In the genomic region with DNA sequence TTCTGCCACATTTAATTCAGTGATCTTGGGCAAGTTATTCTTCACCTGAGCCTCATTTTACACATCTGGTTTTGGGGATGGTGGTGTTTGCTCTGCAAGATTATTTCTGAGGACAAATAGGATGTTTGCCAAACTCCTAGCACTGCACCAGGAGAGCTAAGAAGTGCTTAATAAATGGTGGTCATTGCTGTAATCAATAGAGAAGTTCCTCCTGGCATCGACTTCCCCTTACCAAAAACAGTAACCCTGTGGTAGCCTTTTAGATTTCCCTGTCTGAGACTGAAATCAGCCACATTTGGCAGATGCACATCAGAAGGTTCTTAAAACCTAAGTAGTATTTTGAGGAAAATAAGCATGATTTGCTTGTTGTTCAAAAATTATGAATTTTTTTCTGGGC, we compare ENCODE assay signal across 10 cellular contexts. TPM values are rescaled to one million over a fixed set of nuclear protein-coding genes. Genes with fewer than 3 reads are reported as not detected.
DNase-seq lines count a peak whose midpoint lies in the region; ATAC-seq, FAIRE-seq and TF ChIP-seq lines count a peak whose summit lies in the region.
"Had no signal": no experiment of that assay in that cellular context is flagged by ENCODE, and none has a peak within 500 bp of the region (broad histone marks: within the 10 kb centered on the region; RNA-seq: fewer than 3 reads in every experiment).

No MANE protein-coding gene starts in this region.

- H3K36me3 ChIP-seq in HepG2 (replicated peaks in 1 of 2; ENCODE audit: control insufficient read depth in 1 of 2, insufficient read depth in 2 of 2, low read length in 2 of 2) (no peaks in the 10 kb centered on the region), upper lobe of right lung (no peaks in the 10 kb centered on the region)

- H3K4me3 ChIP-seq in HepG2 (replicated peaks in 1 of 3; ENCODE audit: insufficient read depth in 1 of 3, low read depth in 2 of 3, low read length in 3 of 3) (peak overlapping the region; percentile 76 to 96 (median 96)), upper lobe of right lung (peak overlapping the region; percentile 95)

- H3K4me3 Mint-ChIP-seq in activated naive CD4-positive, alpha-beta T cell treated with anti-CD3 and anti-CD28 coated beads, Interleukin-2, amount 50 U/mL, for 24 hours: peak overlapping the region; percentile 87
- peak overlapping the region; percentile 96 for H3K4me3 Mint-ChIP-seq in activated CD8-positive, alpha-beta T cell treated with anti-CD3 and anti-CD28 coated beads, Interleukin-2, amount 10 ng/mL, durations not matched to agents 7 days and 5 days

- no peak for TF ChIP-seq CTCF in HepG2 (CRISPR knock-in tag; IDR thresholded peaks at IDR 0.05)
- TF ChIP-seq CTCF in upper lobe of right lung (IDR thresholded peaks at IDR 0.05): no peak

- no peaks in the 10 kb centered on the region for H3K9me3 Mint-ChIP-seq in activated naive CD4-positive, alpha-beta T cell treated with anti-CD3 and anti-CD28 coated beads, Interleukin-2, amount 50 U/mL, for 24 hours
- no peaks in the 10 kb centered on the region for H3K9me3 Mint-ChIP-seq in activated CD8-positive, alpha-beta T cell treated with anti-CD3 and anti-CD28 coated beads, Interleukin-2, amount 10 ng/mL, durations not matched to agents 7 days and 5 days (ENCODE audit: insufficient read depth)

- no TSS peak for BruUV-seq in HepG2 (replicated peaks; lab: Mats Ljungman, UMichigan)

- TF ChIP-seq EP300 in HepG2 (IDR thresholded peaks at IDR 0.05; ENCODE audit: low read depth in 2 of 2, low read length in 2 of 2): no peak
- TF ChIP-seq EP300 in HepG2 (CRISPR knock-in tag; IDR thresholded peaks at IDR 0.05; ENCODE audit: borderline replicate concordance): no peak

- peak overlapping the region; percentile 86 for H3K4me2 ChIP-seq in HepG2 (ENCODE audit: low read depth, low read length)

- H3K27ac Mint-ChIP-seq in activated naive CD4-positive, alpha-beta T cell treated with anti-CD3 and anti-CD28 coated beads, Interleukin-2, amount 50 U/mL, for 24 hours: peak overlapping the region; percentile 75
- H3K27ac Mint-ChIP-seq in activated CD8-positive, alpha-beta T cell treated with anti-CD3 and anti-CD28 coated beads, Interleukin-2, amount 10 ng/mL, durations not matched to agents 7 days and 5 days: peak overlapping the region; percentile 94

- CTCF ChIA-PET in activated CD8-positive, alpha-beta T cell treated with anti-CD3 and anti-CD28 coated beads, Interleukin-2, amount 10 ng/mL, durations not matched to agents 7 days and 5 days (lab: Charles Lee): interaction anchor here (1.3 to 1.9 kb wide), 3 partner anchors 19 to 111 kb away, joined by 3 to 7 read pairs (median 3); no protein-coding TSS in a partner anchor
- CTCF ChIA-PET in HepG2 (lab: Yijun Ruan, JAX; ENCODE audit: low intra/inter-chr PET ratio, low total read pairs): no interaction called here

- H3K79me2 ChIP-seq in HepG2 (ENCODE audit: insufficient read depth, low read length): peaks cover 63% of the 10 kb centered on the region

- H2AFZ ChIP-seq in HepG2 (ENCODE audit: low read length): no peak overlapping the region

- no peak for ATAC-seq in activated CD8-positive, alpha-beta T cell treated with anti-CD3 and anti-CD28 coated beads, Interleukin-2, amount 10 ng/mL, durations not matched to agents 7 days and 5 days
- ATAC-seq in HepG2 (no peak), upper lobe of right lung (no peak), esophagus mucosa (no peak)

- H3K27ac ChIP-seq in HepG2 (ENCODE audit: extremely low read length, insufficient read depth, low read length) (no peak overlapping the region), upper lobe of right lung (peak overlapping the region; percentile 92)

- no peak for TF ChIP-seq RAD21 in HepG2 (CRISPR knock-in tag; IDR thresholded peaks at IDR 0.05)

- peaks cover 62% of the 10 kb centered on the region for H4K20me1 ChIP-seq in HepG2 (ENCODE audit: insufficient read depth, low read length)

- DNase-seq in activated naive CD4-positive, alpha-beta T cell treated with Interleukin-2 at 50 U/mL for 16 hours: no peak
- no peak for DNase-seq in activated CD8-positive, alpha-beta T cell treated with anti-CD3 and anti-CD28 coated beads, Interleukin-2, amount 10 ng/mL, durations not matched to agents 7 days and 5 days
- DNase-seq in HepG2 (ENCODE audit: low spot score) (no peak), upper lobe of right lung (no peak), NCI-H226 (no peak), DMS 273 treated with DMSO at 0.1 percent for 48 hours (lab: John Stamatoyannopoulos, UW) (no peak)
- DNase-seq: DMS79, NCI-H187 had no signal

- intact Hi-C loops in HepG2 (cut with micrococcal nuclease; ENCODE audit: unreplicated experiment) (loop anchor here (5.0 to 10.0 kb wide), 3 partner anchors 39 to 214 kb away; no protein-coding TSS in a partner anchor), upper lobe of right lung (cut with DNase I) (no loop called here)

- 22% methylated on average over 1 of the region's 1 CpG for WGBS in HepG2 (ENCODE audit: low lambda C conversion rate)

- no peak for TF ChIP-seq POLR2A in HepG2 (IDR thresholded peaks at IDR 0.05; ENCODE audit: insufficient read depth in 1 of 2, low read depth in 2 of 2, low read length in 2 of 2)

- in situ Hi-C loops in HepG2 (cut with HindIII; ENCODE audit: extremely low pct_ligation_motif_present, low pct_unique_long_range_greater_than_20kb): no loop called here

- H3K27me3 ChIP-seq in HepG2 (ENCODE audit: control insufficient read depth in 1 of 2, insufficient read depth in 2 of 2, low read length in 2 of 2): no peaks in the 10 kb centered on the region; a peak in 1 of 5 replicates
- no peaks in the 10 kb centered on the region for H3K27me3 ChIP-seq in upper lobe of right lung

- H3K9me3 ChIP-seq in HepG2 (ENCODE audit: low read length) (no peaks in the 10 kb centered on the region), upper lobe of right lung (no peaks in the 10 kb centered on the region)

- peaks cover 75% of the 10 kb centered on the region for H3K4me1 ChIP-seq in HepG2 (ENCODE audit: insufficient read depth, low read length)
- peaks cover 58% of the 10 kb centered on the region for H3K4me1 ChIP-seq in upper lobe of right lung

- POLR2A ChIA-PET in activated CD8-positive, alpha-beta T cell treated with anti-CD3 and anti-CD28 coated beads, Interleukin-2, amount 10 ng/mL, durations not matched to agents 7 days and 5 days (lab: Charles Lee): interaction anchor here (0.7 to 1.6 kb wide), 4 partner anchors 104 to 212 kb away, joined by 3 to 4 read pairs (median 4); no protein-coding TSS in a partner anchor
- POLR2A ChIA-PET in HepG2 (lab: Yijun Ruan, JAX): no interaction called here

- H3K36me3 Mint-ChIP-seq in activated naive CD4-positive, alpha-beta T cell treated with anti-CD3 and anti-CD28 coated beads, Interleukin-2, amount 50 U/mL, for 24 hours: peaks cover 2% of the 10 kb centered on the region
- peaks cover 36% of the 10 kb centered on the region for H3K36me3 Mint-ChIP-seq in activated CD8-positive, alpha-beta T cell treated with anti-CD3 and anti-CD28 coated beads, Interleukin-2, amount 10 ng/mL, durations not matched to agents 7 days and 5 days (ENCODE audit: low read depth)

- FAIRE-seq in HepG2 (lab: Jason Lieb, UNC): no peak

- peaks cover 54% of the 10 kb centered on the region for H3K4me1 Mint-ChIP-seq in activated naive CD4-positive, alpha-beta T cell treated with anti-CD3 and anti-CD28 coated beads, Interleukin-2, amount 50 U/mL, for 24 hours
- peaks cover 61% of the 10 kb centered on the region for H3K4me1 Mint-ChIP-seq in activated CD8-positive, alpha-beta T cell treated with anti-CD3 and anti-CD28 coated beads, Interleukin-2, amount 10 ng/mL, durations not matched to agents 7 days and 5 days (ENCODE audit: low read depth)

- no peaks in the 10 kb centered on the region for H3K27me3 Mint-ChIP-seq in activated naive CD4-positive, alpha-beta T cell treated with anti-CD3 and anti-CD28 coated beads, Interleukin-2, amount 50 U/mL, for 24 hours
- no peaks in the 10 kb centered on the region for H3K27me3 Mint-ChIP-seq in activated CD8-positive, alpha-beta T cell treated with anti-CD3 and anti-CD28 coated beads, Interleukin-2, amount 10 ng/mL, durations not matched to agents 7 days and 5 days (ENCODE audit: low read depth)

- peak overlapping the region; percentile 87; the same call in 1 of the 2 replicates for H3K9ac ChIP-seq in HepG2 (ENCODE audit: insufficient read depth, low read depth, low read length)

TF ChIP-seq in HepG2, 621 proteins besides CTCF, POLR2A, EP300 and RAD21 (continues in another document):
- no peak for TF ChIP-seq PHF8 (CRISPR knock-in tag; IDR thresholded peaks at IDR 0.05)

RNA-seq across cellular contexts. Expression of a gene that starts 2.3 kb away (rescaled TPM):
- 10 to 100 TPM; 41.2 to 44.3 TPM for total RNA-seq in activated CD8-positive, alpha-beta T cell treated with anti-CD3 and anti-CD28 coated beads, Interleukin-2, amount 10 ng/mL, durations not matched to agents 7 days and 5 days
- total RNA-seq in HepG2 (2016; rRNA removed; fragmentation: Illumina TruSeq; extraction: Trizol) (19.5 and 28.5 TPM in 2 replicates), upper lobe of right lung (38.6 TPM), esophagus mucosa (20.2 TPM)
- 5.6 and 5.7 TPM in 2 replicates for total RNA-seq in HepG2 (2016; cell fraction: cytosol; rRNA removed; fragmentation: Illumina TruSeq; extraction: Trizol; ENCODE audit: low read depth)
- 19.3 and 27.8 TPM in 2 replicates for total RNA-seq in HepG2 (2016; cell fraction: insoluble cytoplasmic fraction; rRNA removed; fragmentation: Illumina TruSeq; extraction: Trizol)
- 13.3 and 14.8 TPM in 2 replicates for total RNA-seq in HepG2 (2016; cell fraction: membrane; rRNA removed; fragmentation: Illumina TruSeq; extraction: Trizol)
- 27.5 and 28.5 TPM in 2 replicates for total RNA-seq in HepG2 (2016; cell fraction: nucleus; rRNA removed; fragmentation: Illumina TruSeq; extraction: Trizol)
- polyA plus RNA-seq in HepG2 (2011; rRNA removed): 26.3 and 29.3 TPM in 2 replicates
- polyA plus RNA-seq in HepG2 (2011; cell fraction: cytosol; rRNA removed): 15.9 and 28.7 TPM in 2 replicates
- 7.3 and 11.3 TPM in 2 replicates for polyA plus RNA-seq in HepG2 (2011; cell fraction: nucleus; rRNA removed)
- 54.4 and 58.5 TPM in 2 replicates for polyA plus RNA-seq in HepG2 (2012)
- 1.4 and 1.7 TPM in 2 replicates for polyA plus RNA-seq in HepG2 (2016; cell fraction: cytosol; fragmentation: Illumina TruSeq; extraction: Trizol; ENCODE audit: low read depth)
- polyA plus RNA-seq in HepG2 (2016; cell fraction: insoluble cytoplasmic fraction; fragmentation: Illumina TruSeq; extraction: Trizol; ENCODE audit: low read depth): 17.4 and 17.6 TPM in 2 replicates
- 5.6 and 5.8 TPM in 2 replicates for polyA plus RNA-seq in HepG2 (2016; cell fraction: membrane; fragmentation: Illumina TruSeq; extraction: Trizol; ENCODE audit: low read depth)
- 29.6 and 33.7 TPM in 2 replicates for polyA plus RNA-seq in HepG2 (2016; cell fraction: nucleus; fragmentation: Illumina TruSeq; extraction: Trizol; ENCODE audit: insufficient read depth, low read depth)
- polyA minus RNA-seq in HepG2 (2011; rRNA and poly(A)+ RNA removed; ENCODE audit: low replicate concordance): 11.0 and 33.8 TPM in 2 replicates
- 29.1 and 41.9 TPM in 2 replicates for polyA minus RNA-seq in HepG2 (2011; cell fraction: cytosol; rRNA and poly(A)+ RNA removed)
- polyA minus RNA-seq in HepG2 (2011; cell fraction: nucleus; rRNA and poly(A)+ RNA removed): 28.5 and 42.8 TPM in 2 replicates
